21 cellular contexts compared by ENCODE assay signal in the genomic region with DNA sequence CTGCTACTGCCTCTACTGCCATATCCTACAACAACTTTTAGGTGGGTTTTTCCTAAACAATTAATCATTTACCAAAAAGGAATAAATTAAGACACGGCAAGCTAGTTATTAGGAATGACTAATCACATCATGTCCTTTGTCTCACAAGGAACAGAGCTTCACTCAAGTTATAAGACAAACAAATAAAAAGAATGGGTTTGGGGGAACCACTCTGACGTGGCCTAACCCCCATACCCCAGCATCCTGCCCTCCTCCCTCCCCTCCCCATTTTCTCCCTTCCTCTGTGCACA. TPM values are rescaled to one million over a fixed set of nuclear protein-coding genes. Genes with fewer than 3 reads are reported as not detected.
A peak's percentile ranks its signal among the peaks of the same experiment; 100 is the strongest.
DNase-seq lines count a peak whose midpoint lies in the region; ATAC-seq and TF ChIP-seq lines count a peak whose summit lies in the region.
"Had no signal": no experiment of that assay in that cellular context is flagged by ENCODE, and none has a peak within 500 bp of the region (broad histone marks: within the 10 kb centered on the region; RNA-seq: fewer than 3 reads in every experiment).

No MANE protein-coding gene starts in this region.

- TF ChIP-seq POLR2A in stomach (IDR thresholded peaks at IDR 0.05): no peak

- H3K27me3 ChIP-seq in A673 (replicated peaks; ENCODE audit: insufficient read depth, low read depth, low read length, poor library complexity) (no peaks in the 10 kb centered on the region), RWPE2 (ENCODE audit: insufficient read depth, poor library complexity, severe bottlenecking) (no peaks in the 10 kb centered on the region), iPS-20b (ENCODE audit: insufficient read depth, low read length) (no peaks in the 10 kb centered on the region), neural progenitor cell (no peaks in the 10 kb centered on the region), stomach (no peaks in the 10 kb centered on the region)
- H3K27me3 ChIP-seq: MG63, spleen, tibial nerve had no signal

- peaks cover 19% of the 10 kb centered on the region for H4K20me1 ChIP-seq in neural progenitor cell (ENCODE audit: low read depth)

- no peak for ATAC-seq in RWPE2 (ENCODE audit: low read depth)
- ATAC-seq in HG02885 (IDR thresholded peaks at IDR 0.05; ENCODE audit: poor library complexity, unreplicated experiment): no peak

- DNase-seq in A673 (ENCODE audit: low spot score) (peak; percentile 3), RWPE2 (ENCODE audit: low spot score) (no peak), neural progenitor cell (ENCODE audit: low spot score) (no peak), stomach (no peak), H4 (ENCODE audit: low spot score) (no peak), NCI-H2196 (lab: John Stamatoyannopoulos, UW; ENCODE audit: unreplicated experiment) (no peak)
- DNase-seq: activated CD4-positive, CD25-positive, alpha-beta regulatory T cell; activated naive CD8-positive, alpha-beta T cell treated with anti-CD3 and anti-CD28 coated beads, Interleukin-2, amount 10 ng/mL, durations not matched to agents 7 days and 5 days; CD8-positive, alpha-beta memory T cell; HFFc6; left cardiac atrium; MG63; NCI-H1694; NK-92 treated with Interleukin-12 subunit alpha and Interleukin-12 subunit beta, amount 100 ng/mL, for 24 hours; spleen had no signal

- WGBS in stomach, 5 donors: 65 to 73% (median 67%) methylated on average over 2 of the region's 2 CpGs

- POLR2A ChIA-PET in A673 (lab: Charles Lee; ENCODE audit: low non-redundant PET): no interaction called here

- no peaks in the 10 kb centered on the region for H3K36me3 Mint-ChIP-seq in neural progenitor cell
- H3K36me3 Mint-ChIP-seq: activated naive CD8-positive, alpha-beta T cell treated with anti-CD3 and anti-CD28 coated beads, Interleukin-2, amount 10 ng/mL, durations not matched to agents 7 days and 5 days; CD8-positive, alpha-beta memory T cell had no signal

- H3K79me2 ChIP-seq in neural progenitor cell (ENCODE audit: low read depth): no peaks in the 10 kb centered on the region

- H3F3A ChIP-seq in neural progenitor cell (ENCODE audit: low read depth): peaks cover 28% of the 10 kb centered on the region

- peak overlapping the region; percentile 57 for H3K27ac Mint-ChIP-seq in neural progenitor cell
- H3K27ac Mint-ChIP-seq: activated naive CD8-positive, alpha-beta T cell treated with anti-CD3 and anti-CD28 coated beads, Interleukin-2, amount 10 ng/mL, durations not matched to agents 7 days and 5 days; CD8-positive, alpha-beta memory T cell; HFFc6; T-helper 1 cell treated with Interleukin-12 subunit alpha and Interleukin-12 subunit beta and Interleukin-4 antibody, amounts not matched to agents 30 μg/mL and 1 μg/mL, for 36 hours had no signal

- peak overlapping the region; percentile 4; the same call in 1 of the 2 replicates for H3K9ac ChIP-seq in iPS-20b (ENCODE audit: low read depth, low read length)
- H3K9ac ChIP-seq in neural progenitor cell: no peak overlapping the region

- H3K9me3 ChIP-seq in A673 (ENCODE audit: low read depth, low read length, poor library complexity, severe bottlenecking) (no peaks in the 10 kb centered on the region), RWPE2 (ENCODE audit: severe bottlenecking) (no peaks in the 10 kb centered on the region), iPS-20b (ENCODE audit: insufficient read depth, low read depth, low read length) (no peaks in the 10 kb centered on the region), neural progenitor cell (ENCODE audit: low read depth) (no peaks in the 10 kb centered on the region), stomach (no peaks in the 10 kb centered on the region)
- H3K9me3 ChIP-seq: MG63, prostate gland, spleen, tibial nerve had no signal

- intact Hi-C loops in A673 (cut with micrococcal nuclease; ENCODE audit: unreplicated experiment): no loop called here
- intact Hi-C loops in stomach (cut with DNase I; ENCODE audit: low total_unique reads): no loop called here

- no peak overlapping the region for H3K27ac ChIP-seq in A673 (ENCODE audit: low read depth, low read length, poor library complexity, severe bottlenecking)
- peak overlapping the region; percentile 10 for H3K27ac ChIP-seq in RWPE2 (ENCODE audit: poor library complexity, severe bottlenecking)
- peak overlapping the region; percentile 45 for H3K27ac ChIP-seq in iPS-20b (ENCODE audit: low read length)
- H3K27ac ChIP-seq in neural progenitor cell: peak overlapping the region; percentile 26
- peak overlapping the region in 1 of 5 donors; percentile 10 for H3K27ac ChIP-seq in stomach
- H3K27ac ChIP-seq: prostate gland, RWPE1 had no signal

- H3K36me3 ChIP-seq in A673 (ENCODE audit: insufficient read depth, low read length, poor library complexity, severe bottlenecking): no peaks in the 10 kb centered on the region
- peaks cover 3% of the 10 kb centered on the region; the same call in 1 of the 2 replicates for H3K36me3 ChIP-seq in RWPE2 (ENCODE audit: low read depth)
- H3K36me3 ChIP-seq in iPS-20b (ENCODE audit: insufficient read depth, low read depth, low read length): no peaks in the 10 kb centered on the region
- no peaks in the 10 kb centered on the region for H3K36me3 ChIP-seq in neural progenitor cell
- H3K36me3 ChIP-seq in stomach: no peaks in the 10 kb centered on the region
- H3K36me3 ChIP-seq: MG63, prostate gland, spleen, tibial nerve had no signal

- H3K4me3 Mint-ChIP-seq in neural progenitor cell: peak overlapping the region; percentile 69
- H3K4me3 Mint-ChIP-seq: activated naive CD8-positive, alpha-beta T cell treated with anti-CD3 and anti-CD28 coated beads, Interleukin-2, amount 10 ng/mL, durations not matched to agents 7 days and 5 days; CD8-positive, alpha-beta memory T cell; HFFc6; T-helper 1 cell treated with Interleukin-12 subunit alpha and Interleukin-12 subunit beta and Interleukin-4 antibody, amounts not matched to agents 30 μg/mL and 1 μg/mL, for 36 hours had no signal

- H3K4me2 ChIP-seq in neural progenitor cell: peak overlapping the region; percentile 65

- TF ChIP-seq CTCF in A673 (conservative IDR thresholded peaks at IDR 0.05; ENCODE audit: low read depth, low read length): no peak
- no peak for TF ChIP-seq CTCF in RWPE2 (IDR thresholded peaks at IDR 0.05; ENCODE audit: poor library complexity, severe bottlenecking)
- TF ChIP-seq CTCF in neural progenitor cell (IDR thresholded peaks at IDR 0.05): no peak
- no peak for TF ChIP-seq CTCF in stomach (IDR thresholded peaks at IDR 0.05)

- CTCF ChIA-PET in A673 (lab: Charles Lee): no interaction called here

- H3K4me3 ChIP-seq in A673 (ENCODE audit: low read depth, low read length, poor library complexity, severe bottlenecking) (no peak overlapping the region), RWPE2 (ENCODE audit: severe bottlenecking) (no peak overlapping the region), iPS-20b (ENCODE audit: low read length) (no peak overlapping the region), neural progenitor cell (peak overlapping the region; percentile 18), stomach (no peak overlapping the region)
- H3K4me3 ChIP-seq: MG63, prostate gland, spleen, tibial nerve had no signal

- H3K9me3 Mint-ChIP-seq in neural progenitor cell: no peaks in the 10 kb centered on the region
- H3K9me3 Mint-ChIP-seq: activated naive CD8-positive, alpha-beta T cell treated with anti-CD3 and anti-CD28 coated beads, Interleukin-2, amount 10 ng/mL, durations not matched to agents 7 days and 5 days; CD8-positive, alpha-beta memory T cell; HFFc6; T-helper 1 cell treated with Interleukin-12 subunit alpha and Interleukin-12 subunit beta and Interleukin-4 antibody, amounts not matched to agents 30 μg/mL and 1 μg/mL, for 36 hours had no signal

- H3K4me1 ChIP-seq in A673 (ENCODE audit: insufficient read depth, low read length, poor library complexity, severe bottlenecking) (peaks cover 34% of the 10 kb centered on the region), RWPE2 (ENCODE audit: insufficient read depth, poor library complexity, severe bottlenecking) (peaks cover 26% of the 10 kb centered on the region), iPS-20b (ENCODE audit: insufficient read depth, low read length) (peaks cover 34% of the 10 kb centered on the region), neural progenitor cell (peaks cover 42% of the 10 kb centered on the region), stomach (peaks cover 7 to 28% (median 22%) of the 10 kb centered on the region in 4 donors)
- H3K4me1 ChIP-seq: prostate gland had no signal

- no TSS peak for BruUV-seq in A673 (replicated peaks; lab: Mats Ljungman, UMichigan)

- H2AFZ ChIP-seq in neural progenitor cell (replicated peaks): no peak overlapping the region

- H3K4me1 Mint-ChIP-seq in neural progenitor cell: peaks cover 60% of the 10 kb centered on the region
- H3K4me1 Mint-ChIP-seq: activated naive CD8-positive, alpha-beta T cell treated with anti-CD3 and anti-CD28 coated beads, Interleukin-2, amount 10 ng/mL, durations not matched to agents 7 days and 5 days; CD8-positive, alpha-beta memory T cell had no signal

- no peaks in the 10 kb centered on the region for H3K27me3 Mint-ChIP-seq in neural progenitor cell (ENCODE audit: insufficient read depth, low read depth)

- TF ChIP-seq EP300 in stomach (IDR thresholded peaks at IDR 0.05): no peak

RNA-seq across cellular contexts. Expression of gene DOCK4, which starts 43.2 kb away (rescaled TPM):
- total RNA-seq in A673 (2021): 21.0 and 28.5 TPM in 2 replicates
- 9.6 and 11.4 TPM in 2 replicates for total RNA-seq in neural progenitor cell (ENCODE audit: low replicate concordance)
- 10 to 100 TPM; 14.0 to 54.9 (median 19.6) TPM for total RNA-seq in stomach
- 1 to 10 TPM; 1.1 to 1.8 (median 1.5) TPM for polyA plus RNA-seq in stomach
- total RNA-seq in H4 (2014; rRNA removed; shearing (Covaris generic)): 3.4 and 5.5 TPM in 2 replicates
- polyA plus RNA-seq: CD8-positive, alpha-beta memory T cell had no signal

RNA-seq across cellular contexts. Expression of gene ZNF277, which starts 43.5 kb away (rescaled TPM):
- total RNA-seq in A673 (2021) (17.7 and 21.0 TPM in 2 replicates), neural progenitor cell (ENCODE audit: low replicate concordance) (31.9 and 55.5 TPM in 2 replicates), stomach (10 to 100 TPM in 4 of 5 donors, 1 to 10 TPM in 1; 9.9 to 75.0 (median 28.7) TPM)
- polyA plus RNA-seq in stomach: 10 to 100 TPM; 16.0 to 39.0 (median 22.3) TPM
- 23.2 and 33.9 TPM in 2 replicates for total RNA-seq in H4 (2014; rRNA removed; shearing (Covaris generic))
